11 cellular contexts compared by ENCODE assay signal in genomic region chr12:3129301-3130052, GRCh38. TPM values are rescaled to one million over a fixed set of nuclear protein-coding genes. Genes with fewer than 3 reads are reported as not detected.
DNase-seq lines count a peak whose midpoint lies in the region; ATAC-seq and TF ChIP-seq lines count a peak whose summit lies in the region.
"Had no signal": no experiment of that assay in that cellular context is flagged by ENCODE, and none has a peak within 500 bp of the region (broad histone marks: within the 10 kb centered on the region; RNA-seq: fewer than 3 reads in every experiment).

No MANE protein-coding gene starts in this region.

- ATAC-seq in heart right ventricle = peak in 1 of 8 donors; percentile 1
- no peak for ATAC-seq in left ventricle myocardium superior
- no peak for ATAC-seq in effector memory CD8-positive, alpha-beta T cell (replicated peaks)
- ATAC-seq in lower lobe of right lung = no peak

- peaks cover 0 to 21% (median 0%) of the 10 kb centered on the region in 7 donors for H3K27me3 ChIP-seq in heart right ventricle
- peaks cover 64% of the 10 kb centered on the region for H3K27me3 ChIP-seq in OCI-LY3 (ENCODE audit: low read depth, low read length)
- H3K27me3 ChIP-seq in colonic mucosa = no peaks in the 10 kb centered on the region
- H3K27me3 ChIP-seq in esophagus muscularis mucosa = no peaks in the 10 kb centered on the region
- no peaks in the 10 kb centered on the region for H3K27me3 ChIP-seq in lower lobe of right lung (ENCODE audit: low read depth)
- H3K27me3 ChIP-seq: transverse colon had no signal

- no peak for TF ChIP-seq EP300 in esophagus muscularis mucosa (IDR thresholded peaks at IDR 0.05)

- no peaks in the 10 kb centered on the region for H3K36me3 ChIP-seq in heart right ventricle
- no peaks in the 10 kb centered on the region for H3K36me3 ChIP-seq in OCI-LY3 (replicated peaks; ENCODE audit: low read depth, low read length)
- no peaks in the 10 kb centered on the region for H3K36me3 ChIP-seq in colonic mucosa
- no peaks in the 10 kb centered on the region for H3K36me3 ChIP-seq in esophagus muscularis mucosa
- no peaks in the 10 kb centered on the region for H3K36me3 ChIP-seq in lower lobe of right lung
- H3K36me3 ChIP-seq: transverse colon had no signal

- 0 out of 2 replicates have a peak, but pooled peaks cover 3% of the 10 kb centered on the region for H4K20me1 ChIP-seq in OCI-LY3 (ENCODE audit: insufficient read depth, low read length)

- H3K27ac ChIP-seq in heart right ventricle = peak overlapping the region in 9 of 10 donors; percentile 56 to 86 (median 78)
- no peak overlapping the region for H3K27ac ChIP-seq in OCI-LY3 (ENCODE audit: low read length)
- H3K27ac ChIP-seq in colonic mucosa = no peak overlapping the region
- H3K27ac ChIP-seq in esophagus muscularis mucosa (replicated peaks in 1 of 4) = no peak overlapping the region
- H3K27ac ChIP-seq in lower lobe of right lung = no peak overlapping the region
- H3K27ac ChIP-seq: PC-9, transverse colon had no signal

- TF ChIP-seq POLR2A in esophagus muscularis mucosa (IDR thresholded peaks at IDR 0.05; ENCODE audit: low read depth) = no peak

- H3K9me3 ChIP-seq in heart right ventricle = peaks cover 0 to 13% (median 0%) of the 10 kb centered on the region in 11 donors
- H3K9me3 ChIP-seq in OCI-LY3 (ENCODE audit: insufficient read depth, low read length) = 0 out of 2 replicates have a peak, but pooled peaks cover 3% of the 10 kb centered on the region
- no peaks in the 10 kb centered on the region for H3K9me3 ChIP-seq in colonic mucosa
- peaks cover 0 to 12% (median 9%) of the 10 kb centered on the region in 4 donors for H3K9me3 ChIP-seq in esophagus muscularis mucosa
- H3K9me3 ChIP-seq in lower lobe of right lung = no peaks in the 10 kb centered on the region

- DNase-seq in heart right ventricle (no peak), left ventricle myocardium superior (no peak), colonic mucosa (no peak), esophagus muscularis mucosa (ENCODE audit: extremely low spot score) (no peak), lower lobe of right lung (no peak)
- no peak for DNase-seq in effector memory CD8-positive, alpha-beta T cell
- DNase-seq: PC-9, retina, transverse colon had no signal

- peaks cover 13 to 16% of the 10 kb centered on the region in 2 donors for H3K4me1 Mint-ChIP-seq in effector memory CD8-positive, alpha-beta T cell (ENCODE audit: low read depth in 2 of 2)
- H3K4me1 Mint-ChIP-seq in stimulated activated naive CD8-positive, alpha-beta T cell treated with anti-CD3 and anti-CD28 coated beads, Interleukin-15, Interleukin-2, amounts not matched to agents 100 ng/mL and 50 ng/mL, for 24 hours (ENCODE audit: low read depth) = peaks cover 21% of the 10 kb centered on the region

- H3K4me3 ChIP-seq in heart right ventricle = no peak overlapping the region
- peak overlapping the region; percentile 62 for H3K4me3 ChIP-seq in OCI-LY3 (ENCODE audit: low read length)
- H3K4me3 ChIP-seq in colonic mucosa = no peak overlapping the region
- H3K4me3 ChIP-seq in esophagus muscularis mucosa = no peak overlapping the region
- no peak overlapping the region for H3K4me3 ChIP-seq in lower lobe of right lung
- H3K4me3 ChIP-seq: PC-9, transverse colon had no signal

- TF ChIP-seq CTCF in heart right ventricle (IDR thresholded peaks at IDR 0.05) = no peak
- no peak for TF ChIP-seq CTCF in OCI-LY3 (IDR thresholded peaks at IDR 0.05; ENCODE audit: low read depth, low read length)
- no peak for TF ChIP-seq CTCF in colonic mucosa (IDR thresholded peaks at IDR 0.05)
- TF ChIP-seq CTCF in esophagus muscularis mucosa (IDR thresholded peaks at IDR 0.05) = no peak
- no peak for TF ChIP-seq CTCF in lower lobe of right lung (IDR thresholded peaks at IDR 0.05)

- WGBS in heart right ventricle, 2 donors = 62 to 69% methylated on average over 12 of the region's 12 CpGs
- 66% methylated on average over 12 of the region's 12 CpGs for WGBS in esophagus muscularis mucosa

- no peak overlapping the region; the same call in 1 of the 2 replicates for H3K9ac ChIP-seq in OCI-LY3 (ENCODE audit: low read length)
- H3K9ac ChIP-seq in colonic mucosa (ENCODE audit: low read depth in 2 of 2, low read length in 2 of 2) = no peak overlapping the region

- H3K4me3 Mint-ChIP-seq in effector memory CD8-positive, alpha-beta T cell = peak overlapping the region; percentile 45 to 51
- H3K4me3 Mint-ChIP-seq in stimulated activated naive CD8-positive, alpha-beta T cell treated with anti-CD3 and anti-CD28 coated beads, Interleukin-15, Interleukin-2, amounts not matched to agents 100 ng/mL and 50 ng/mL, for 24 hours = no peak overlapping the region

- H3K4me2 ChIP-seq in OCI-LY3 (ENCODE audit: low read length) = peak overlapping the region; percentile 80
- H3K4me2 ChIP-seq: PC-9 had no signal

- H3K79me2 ChIP-seq in OCI-LY3 (ENCODE audit: low read length) = no peaks in the 10 kb centered on the region

- H3K27me3 Mint-ChIP-seq in effector memory CD8-positive, alpha-beta T cell = peaks cover 50 to 55% of the 10 kb centered on the region in 2 donors
- H3K27me3 Mint-ChIP-seq in stimulated activated naive CD8-positive, alpha-beta T cell treated with anti-CD3 and anti-CD28 coated beads, Interleukin-15, Interleukin-2, amounts not matched to agents 100 ng/mL and 50 ng/mL, for 24 hours = peaks cover 69% of the 10 kb centered on the region

- H3K9me3 Mint-ChIP-seq in effector memory CD8-positive, alpha-beta T cell = peaks cover 3 to 6% of the 10 kb centered on the region in 2 donors
- H3K9me3 Mint-ChIP-seq in stimulated activated naive CD8-positive, alpha-beta T cell treated with anti-CD3 and anti-CD28 coated beads, Interleukin-15, Interleukin-2, amounts not matched to agents 100 ng/mL and 50 ng/mL, for 24 hours = peaks cover 5% of the 10 kb centered on the region

- intact Hi-C loops in heart right ventricle (cut with DNase I) (loop anchor here in 8 of 10 donors (5.0 to 10.0 kb wide), 3 partner anchors 52 to 57 kb away; partner anchors contain the start of gene TSPAN9 (in 5 of the 8)), left ventricle myocardium superior (cut with micrococcal nuclease) (loop anchor here (5.0 to 10.0 kb wide), 2 partner anchors 55 to 148 kb away; partner anchors contain the start of gene TSPAN9), colonic mucosa (cut with DNase I) (loop anchor here (10.0 kb wide), 1 partner anchor 75 kb away; no protein-coding TSS in a partner anchor), esophagus muscularis mucosa (cut with DNase I) (no loop called here), lower lobe of right lung (cut with DNase I) (no loop called here)

- H3K4me1 ChIP-seq in heart right ventricle (peaks cover 24 to 56% (median 53%) of the 10 kb centered on the region in 9 donors), OCI-LY3 (ENCODE audit: low read length) (peaks cover 17% of the 10 kb centered on the region), colonic mucosa (no peaks in the 10 kb centered on the region), esophagus muscularis mucosa (peaks cover 33 to 46% (median 36%) of the 10 kb centered on the region in 4 donors), lower lobe of right lung (peaks cover 42% of the 10 kb centered on the region)

- no peak overlapping the region for H2AFZ ChIP-seq in OCI-LY3 (ENCODE audit: low read depth, low read length)
- H2AFZ ChIP-seq: PC-9 had no signal

- H3K36me3 Mint-ChIP-seq in effector memory CD8-positive, alpha-beta T cell (ENCODE audit: insufficient read depth) = peaks cover 3% of the 10 kb centered on the region
- peaks cover 8% of the 10 kb centered on the region for H3K36me3 Mint-ChIP-seq in stimulated activated naive CD8-positive, alpha-beta T cell treated with anti-CD3 and anti-CD28 coated beads, Interleukin-15, Interleukin-2, amounts not matched to agents 100 ng/mL and 50 ng/mL, for 24 hours (ENCODE audit: low read depth)

- H3K27ac Mint-ChIP-seq in effector memory CD8-positive, alpha-beta T cell = peak overlapping the region in 1 of 2 donors; percentile 63
- peak overlapping the region; percentile 49 for H3K27ac Mint-ChIP-seq in stimulated activated naive CD8-positive, alpha-beta T cell treated with anti-CD3 and anti-CD28 coated beads, Interleukin-15, Interleukin-2, amounts not matched to agents 100 ng/mL and 50 ng/mL, for 24 hours

RNA-seq across cellular contexts. Expression of gene TSPAN9, which starts 52.3 kb away (rescaled TPM):
- 100 to 1,000 TPM; 105 to 401 (median 299) TPM for total RNA-seq in heart right ventricle
- polyA plus RNA-seq in heart right ventricle = 10 to 100 TPM; 63.0 to 83.9 TPM
- total RNA-seq in left ventricle myocardium superior = 159 TPM
- 1 to 10 TPM; 4.7 to 9.9 TPM for total RNA-seq in colonic mucosa
- 10 to 100 TPM; 13.7 to 35.4 (median 26.7) TPM for total RNA-seq in esophagus muscularis mucosa
- 61.1 TPM for total RNA-seq in lower lobe of right lung

Comparison
In these comparisons a context has a peak if more than half of its experiments do, and no peak if none do; other contexts are left out.
1. H3K27ac ChIP-seq: peak in heart right ventricle (9 of 10); none in OCI-LY3 (single experiment), colonic mucosa (single experiment), esophagus muscularis mucosa (0 of 4) and lower lobe of right lung (single experiment).
2. intact Hi-C loops: an anchor here in heart right ventricle (5.0 to 10.0 kb wide), left ventricle myocardium superior (5.0 to 10.0 kb wide) and colonic mucosa (10.0 kb wide); none called in esophagus muscularis mucosa and lower lobe of right lung.